In the genomic region with DNA sequence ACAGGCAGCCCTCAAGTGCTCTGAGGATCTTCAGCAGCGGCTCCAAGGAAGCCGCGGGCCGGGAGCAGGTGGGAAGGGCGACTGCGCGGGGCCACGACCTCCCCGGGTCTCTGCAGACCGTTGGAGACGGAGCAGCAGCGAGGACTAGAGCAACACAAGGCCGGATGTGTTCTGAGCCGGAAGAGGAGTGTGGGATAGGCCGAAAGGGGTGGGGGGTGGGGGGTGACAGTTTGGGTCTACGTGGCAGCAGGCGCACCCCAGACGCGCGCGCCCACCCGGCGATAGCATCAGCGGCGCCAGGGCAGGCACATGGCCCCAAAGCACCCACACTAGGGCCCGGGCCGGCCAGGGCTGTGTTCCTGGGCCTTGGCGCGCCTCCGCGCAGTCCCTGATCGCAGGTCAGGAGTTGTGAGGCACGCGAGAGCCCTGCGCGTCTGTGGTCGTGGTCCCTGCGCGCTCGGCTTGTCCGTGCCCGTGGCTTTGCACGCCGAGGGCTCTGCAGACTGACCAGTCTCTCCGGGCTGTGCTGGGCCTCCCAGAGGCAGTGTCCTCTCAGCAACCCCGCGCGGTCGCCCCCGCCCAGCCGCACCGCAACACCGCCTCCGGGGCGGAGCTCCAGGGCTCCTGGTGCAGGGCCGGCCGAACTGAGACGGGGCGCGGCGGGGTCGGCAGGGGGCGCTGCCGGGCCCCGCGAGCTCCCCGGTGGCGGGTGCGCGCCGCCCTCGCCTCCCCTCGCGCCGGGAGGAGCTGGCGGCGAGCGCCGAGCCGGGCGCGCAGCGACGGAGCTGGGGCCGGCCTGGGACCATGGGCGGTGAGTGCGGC, we compare ENCODE assay signal across 8 cellular contexts. TPM values are rescaled to one million over a fixed set of nuclear protein-coding genes. Genes with fewer than 3 reads are reported as not detected.
DNase-seq lines count a peak whose midpoint lies in the region; ATAC-seq and TF ChIP-seq lines count a peak whose summit lies in the region.

A gene with protein sequence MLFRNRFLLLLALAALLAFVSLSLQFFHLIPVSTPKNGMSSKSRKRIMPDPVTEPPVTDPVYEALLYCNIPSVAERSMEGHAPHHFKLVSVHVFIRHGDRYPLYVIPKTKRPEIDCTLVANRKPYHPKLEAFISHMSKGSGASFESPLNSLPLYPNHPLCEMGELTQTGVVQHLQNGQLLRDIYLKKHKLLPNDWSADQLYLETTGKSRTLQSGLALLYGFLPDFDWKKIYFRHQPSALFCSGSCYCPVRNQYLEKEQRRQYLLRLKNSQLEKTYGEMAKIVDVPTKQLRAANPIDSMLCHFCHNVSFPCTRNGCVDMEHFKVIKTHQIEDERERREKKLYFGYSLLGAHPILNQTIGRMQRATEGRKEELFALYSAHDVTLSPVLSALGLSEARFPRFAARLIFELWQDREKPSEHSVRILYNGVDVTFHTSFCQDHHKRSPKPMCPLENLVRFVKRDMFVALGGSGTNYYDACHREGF (plus strand): TSS at position 725 of the 822 bp plus-strand sequence. CDS start 28,351 bp downstream, outside the sequence.

- peak within 1 kb of the TSS; percentile 58 for H3K9ac ChIP-seq in endodermal cell (ENCODE audit: extremely low read depth, low read length, poor library complexity, severe bottlenecking)

- peaks cover 10% of the 10 kb centered on the region for H3K4me1 ChIP-seq in endodermal cell (ENCODE audit: control insufficient read depth, insufficient read depth, low read length)

- no peaks in the 10 kb centered on the region for H3K9me3 Mint-ChIP-seq in activated CD8-positive, alpha-beta memory T cell treated with anti-CD3 and anti-CD28 coated beads, Interleukin-2, amount 10 ng/mL, durations not matched to agents 7 days and 5 days (ENCODE audit: low read depth)
- H3K9me3 Mint-ChIP-seq in endodermal cell: no peaks in the 10 kb centered on the region

- H3K4me3 Mint-ChIP-seq in activated CD8-positive, alpha-beta memory T cell treated with anti-CD3 and anti-CD28 coated beads, Interleukin-2, amount 10 ng/mL, durations not matched to agents 7 days and 5 days: peak within 1 kb of the TSS; percentile 73
- H3K4me3 Mint-ChIP-seq in endodermal cell: peak within 1 kb of the TSS; percentile 68

- peak; percentile 80 for TF ChIP-seq CTCF in endodermal cell (conservative IDR thresholded peaks at IDR 0.05)

- H3K36me3 ChIP-seq in endodermal cell (ENCODE audit: control insufficient read depth, insufficient read depth, low read length): peaks cover 18% of the 10 kb centered on the region

- peaks cover 11% of the 10 kb centered on the region for H3K36me3 Mint-ChIP-seq in activated CD8-positive, alpha-beta memory T cell treated with anti-CD3 and anti-CD28 coated beads, Interleukin-2, amount 10 ng/mL, durations not matched to agents 7 days and 5 days
- H3K36me3 Mint-ChIP-seq in endodermal cell (ENCODE audit: low read depth): peaks cover 17% of the 10 kb centered on the region

- H3K27me3 Mint-ChIP-seq in activated CD8-positive, alpha-beta memory T cell treated with anti-CD3 and anti-CD28 coated beads, Interleukin-2, amount 10 ng/mL, durations not matched to agents 7 days and 5 days: no peaks in the 10 kb centered on the region
- H3K27me3 Mint-ChIP-seq in endodermal cell (ENCODE audit: insufficient read depth): peaks cover 6% of the 10 kb centered on the region

- ATAC-seq in GM19452 (IDR thresholded peaks at IDR 0.05; ENCODE audit: unreplicated experiment): peak; percentile 96
- peak; percentile 74 for ATAC-seq in HG03575 (IDR thresholded peaks at IDR 0.05; ENCODE audit: extremely low read depth, insufficient number of reproducible peaks, low FRiP score, unreplicated experiment)
- ATAC-seq in activated CD8-positive, alpha-beta memory T cell treated with anti-CD3 and anti-CD28 coated beads, Interleukin-2, amount 10 ng/mL, durations not matched to agents 7 days and 5 days: peak; percentile 95

- 19 to 30% methylated on average over 16 to 87 of the region's 87 CpGs for WGBS in endodermal cell (ENCODE audit: insufficient coverage in 1 of 2, insufficient read length in 1 of 2), 2 experiments

- DNase-seq in COLO829 (ENCODE audit: low spot score) (peak; percentile 94), NK-92 (lab: John Stamatoyannopoulos, UW; ENCODE audit: unreplicated experiment) (peak; percentile 50), endodermal cell (peak; percentile 97), middle frontal gyrus (ENCODE audit: extremely low spot score, low spot score) (peak; percentile 83)
- DNase-seq in activated CD8-positive, alpha-beta memory T cell treated with anti-CD3 and anti-CD28 coated beads, Interleukin-2, amount 10 ng/mL, durations not matched to agents 7 days and 5 days: peak; percentile 95
- peak; percentile 84 to 88 for DNase-seq in stimulated activated CD8-positive, alpha-beta memory T cell treated with anti-CD3 and anti-CD28 coated beads, Interleukin-2, amount 100 ng/mL, for 48 hours (ENCODE audit: low read depth in 2 of 2)

- peaks cover 54% of the 10 kb centered on the region for H3K4me1 Mint-ChIP-seq in activated CD8-positive, alpha-beta memory T cell treated with anti-CD3 and anti-CD28 coated beads, Interleukin-2, amount 10 ng/mL, durations not matched to agents 7 days and 5 days
- peaks cover 49% of the 10 kb centered on the region for H3K4me1 Mint-ChIP-seq in endodermal cell

- CTCF ChIA-PET in activated CD8-positive, alpha-beta memory T cell treated with anti-CD3 and anti-CD28 coated beads, Interleukin-2, amount 10 ng/mL, durations not matched to agents 7 days and 5 days (lab: Charles Lee): interaction anchor here (0.6 to 7.1 kb wide), 36 partner anchors 8 to 1770 kb away, joined by 3 to 77 read pairs (median 6); a partner anchor contains a TSS

- H3K27ac Mint-ChIP-seq in activated CD8-positive, alpha-beta memory T cell treated with anti-CD3 and anti-CD28 coated beads, Interleukin-2, amount 10 ng/mL, durations not matched to agents 7 days and 5 days: peak within 1 kb of the TSS; percentile 98
- H3K27ac Mint-ChIP-seq in endodermal cell: peak within 1 kb of the TSS; percentile 77

- no peak within 1 kb of the TSS for H3K27ac ChIP-seq in endodermal cell (ENCODE audit: low read depth, low read length)

- peak within 1 kb of the TSS; percentile 93 for H3K4me3 ChIP-seq in endodermal cell (ENCODE audit: low read length)

- no peaks in the 10 kb centered on the region for H3K9me3 ChIP-seq in endodermal cell (ENCODE audit: control insufficient read depth, low read length)

- H3K27me3 ChIP-seq in endodermal cell (ENCODE audit: control insufficient read depth, insufficient read depth, low read length, poor library complexity, severe bottlenecking): no peaks in the 10 kb centered on the region

RNA-seq across cellular contexts. Expression of the gene that starts here (rescaled TPM):
- 10 to 100 TPM; 10.3 to 18.4 TPM for total RNA-seq in activated CD8-positive, alpha-beta memory T cell treated with anti-CD3 and anti-CD28 coated beads, Interleukin-2, amount 10 ng/mL, durations not matched to agents 7 days and 5 days
- 10 to 100 TPM; 37.7 to 53.6 TPM for total RNA-seq in endodermal cell
- 28.7 TPM for polyA plus RNA-seq in endodermal cell (2013, experiment 1 of 2)
- 23.8 TPM for polyA plus RNA-seq in endodermal cell (2013, experiment 2 of 2)
